8 cellular contexts compared by ENCODE assay signal in the genomic region with DNA sequence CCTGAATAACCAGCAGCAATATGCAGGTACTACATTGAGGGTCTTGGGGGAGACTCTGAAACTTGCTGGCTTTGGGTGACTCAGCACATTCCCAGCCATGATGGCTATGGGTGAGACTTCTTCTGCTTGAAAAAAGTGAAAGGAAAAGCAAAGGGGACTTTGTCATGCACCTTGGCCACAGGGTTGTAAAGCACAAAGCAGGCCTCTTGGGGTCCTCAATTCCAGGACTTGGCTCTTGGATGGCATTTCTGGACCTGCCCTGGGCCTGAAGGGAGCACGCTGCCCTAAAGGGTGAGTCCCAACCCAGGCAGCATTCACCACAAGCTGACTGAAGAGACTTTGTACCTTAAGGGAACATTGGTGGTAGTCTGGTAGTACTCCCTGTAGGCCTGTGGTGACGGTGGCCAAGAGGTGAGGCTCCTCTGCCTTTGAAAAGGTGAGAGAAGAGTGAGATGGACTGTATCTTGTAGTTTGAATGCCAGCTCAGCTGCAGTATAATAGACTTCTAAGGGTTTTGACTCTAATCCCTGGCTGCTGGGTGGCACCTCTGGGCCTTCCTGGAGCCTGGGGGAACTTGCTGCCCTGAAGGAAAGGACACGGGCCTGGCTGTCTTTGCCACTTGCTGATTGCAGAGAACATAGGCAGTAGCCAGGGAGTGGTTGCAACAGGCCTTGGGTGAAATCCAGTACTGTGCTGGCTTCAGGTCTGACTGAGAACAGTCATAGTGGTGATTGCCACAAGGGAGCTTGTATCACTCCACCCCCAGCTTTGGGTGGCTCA. TPM values are rescaled to one million over a fixed set of nuclear protein-coding genes. Genes with fewer than 3 reads are reported as not detected.
DNase-seq lines count a peak whose midpoint lies in the region; ATAC-seq, FAIRE-seq and TF ChIP-seq lines count a peak whose summit lies in the region.

No MANE protein-coding gene starts in this region.

- DNase-seq in right atrium auricular region (ENCODE audit: low spot score) (peak; percentile 92), upper lobe of right lung (peak; percentile 70), DMS153 (lab: John Stamatoyannopoulos, UW) (no peak), glutamatergic neuron (no peak), urothelium cell line (ENCODE audit: low spot score) (no peak)

- H3K4me3 ChIP-seq in right atrium auricular region = no peak overlapping the region
- no peak overlapping the region for H3K4me3 ChIP-seq in upper lobe of right lung

- no peaks in the 10 kb centered on the region for H3K27me3 Mint-ChIP-seq in T-helper 1 cell treated with Interleukin-12 subunit alpha and Interleukin-12 subunit beta and Interleukin-4 antibody, amounts not matched to agents 30 μg/mL and 1 μg/mL, for 36 hours (ENCODE audit: low read depth)
- H3K27me3 Mint-ChIP-seq in glutamatergic neuron (ENCODE audit: unreplicated experiment) = no peaks in the 10 kb centered on the region

- FAIRE-seq in urothelium cell line (lab: Jason Lieb, UNC) = no peak

- peak overlapping the region; percentile 80 for H3K4me3 Mint-ChIP-seq in T-helper 1 cell treated with Interleukin-12 subunit alpha and Interleukin-12 subunit beta and Interleukin-4 antibody, amounts not matched to agents 30 μg/mL and 1 μg/mL, for 36 hours
- no peak overlapping the region for H3K4me3 Mint-ChIP-seq in glutamatergic neuron (ENCODE audit: unreplicated experiment)

- intact Hi-C loops in upper lobe of right lung (cut with DNase I) = no loop called here

- peak; percentile 74 for ATAC-seq in GM18520 (IDR thresholded peaks at IDR 0.05; ENCODE audit: unreplicated experiment)
- ATAC-seq in HG02588 (IDR thresholded peaks at IDR 0.05; ENCODE audit: unreplicated experiment) = peak; percentile 87
- ATAC-seq in upper lobe of right lung = peak; percentile 91

- TF ChIP-seq CTCF in right atrium auricular region (IDR thresholded peaks at IDR 0.05) (no peak), upper lobe of right lung (IDR thresholded peaks at IDR 0.05) (no peak), glutamatergic neuron (IDR thresholded peaks at IDR 0.05; ENCODE audit: partially characterized antibody, unreplicated experiment) (no peak)

- H3K4me1 Mint-ChIP-seq in T-helper 1 cell treated with Interleukin-12 subunit alpha and Interleukin-12 subunit beta and Interleukin-4 antibody, amounts not matched to agents 30 μg/mL and 1 μg/mL, for 36 hours (ENCODE audit: low read depth) = peaks cover 75% of the 10 kb centered on the region
- H3K4me1 Mint-ChIP-seq in glutamatergic neuron (ENCODE audit: low read depth, unreplicated experiment) = peaks cover 3% of the 10 kb centered on the region

- H3K9me3 ChIP-seq in right atrium auricular region (no peaks in the 10 kb centered on the region), upper lobe of right lung (no peaks in the 10 kb centered on the region)

- H3K4me1 ChIP-seq in right atrium auricular region = peaks cover 0 to 8% of the 10 kb centered on the region in 2 donors
- H3K4me1 ChIP-seq in upper lobe of right lung = no peaks in the 10 kb centered on the region

- H3K9me3 Mint-ChIP-seq in T-helper 1 cell treated with Interleukin-12 subunit alpha and Interleukin-12 subunit beta and Interleukin-4 antibody, amounts not matched to agents 30 μg/mL and 1 μg/mL, for 36 hours = peaks cover 3% of the 10 kb centered on the region
- no peaks in the 10 kb centered on the region for H3K9me3 Mint-ChIP-seq in glutamatergic neuron (ENCODE audit: unreplicated experiment)

- peak overlapping the region; percentile 65 to 67 for H3K27ac ChIP-seq in right atrium auricular region
- H3K27ac ChIP-seq in upper lobe of right lung = no peak overlapping the region

- H3K27me3 ChIP-seq in right atrium auricular region (no peaks in the 10 kb centered on the region), upper lobe of right lung (no peaks in the 10 kb centered on the region)

- peaks cover 25% of the 10 kb centered on the region for H3K36me3 Mint-ChIP-seq in T-helper 1 cell treated with Interleukin-12 subunit alpha and Interleukin-12 subunit beta and Interleukin-4 antibody, amounts not matched to agents 30 μg/mL and 1 μg/mL, for 36 hours (ENCODE audit: low read depth)
- no peaks in the 10 kb centered on the region for H3K36me3 Mint-ChIP-seq in glutamatergic neuron (ENCODE audit: unreplicated experiment)

- peak overlapping the region; percentile 93 for H3K27ac Mint-ChIP-seq in T-helper 1 cell treated with Interleukin-12 subunit alpha and Interleukin-12 subunit beta and Interleukin-4 antibody, amounts not matched to agents 30 μg/mL and 1 μg/mL, for 36 hours
- H3K27ac Mint-ChIP-seq in glutamatergic neuron (ENCODE audit: unreplicated experiment) = no peak overlapping the region

- H3K36me3 ChIP-seq in right atrium auricular region (no peaks in the 10 kb centered on the region), upper lobe of right lung (no peaks in the 10 kb centered on the region)

RNA-seq across cellular contexts. Expression of gene CYTIP, which starts 36.5 kb away (rescaled TPM):
- 1 to 10 TPM; 3.3 to 4.8 TPM for total RNA-seq in right atrium auricular region
- 34.7 TPM for total RNA-seq in upper lobe of right lung
- total RNA-seq in glutamatergic neuron (ENCODE audit: unreplicated experiment) = not detected

Comparison
In these comparisons a context has a peak if more than half of its experiments do, and no peak if none do; other contexts are left out.
1. DNase-seq: peak in right atrium auricular region (single experiment) and upper lobe of right lung (single experiment); none in DMS153 (single experiment), glutamatergic neuron (single experiment) and urothelium cell line (single experiment).
2. Peak in every context shown above with its lines, with median percentiles within 50 percentile points of each other: ATAC-seq.